Comparison of ENCODE assay signal across 1 cellular context in the genomic region with DNA sequence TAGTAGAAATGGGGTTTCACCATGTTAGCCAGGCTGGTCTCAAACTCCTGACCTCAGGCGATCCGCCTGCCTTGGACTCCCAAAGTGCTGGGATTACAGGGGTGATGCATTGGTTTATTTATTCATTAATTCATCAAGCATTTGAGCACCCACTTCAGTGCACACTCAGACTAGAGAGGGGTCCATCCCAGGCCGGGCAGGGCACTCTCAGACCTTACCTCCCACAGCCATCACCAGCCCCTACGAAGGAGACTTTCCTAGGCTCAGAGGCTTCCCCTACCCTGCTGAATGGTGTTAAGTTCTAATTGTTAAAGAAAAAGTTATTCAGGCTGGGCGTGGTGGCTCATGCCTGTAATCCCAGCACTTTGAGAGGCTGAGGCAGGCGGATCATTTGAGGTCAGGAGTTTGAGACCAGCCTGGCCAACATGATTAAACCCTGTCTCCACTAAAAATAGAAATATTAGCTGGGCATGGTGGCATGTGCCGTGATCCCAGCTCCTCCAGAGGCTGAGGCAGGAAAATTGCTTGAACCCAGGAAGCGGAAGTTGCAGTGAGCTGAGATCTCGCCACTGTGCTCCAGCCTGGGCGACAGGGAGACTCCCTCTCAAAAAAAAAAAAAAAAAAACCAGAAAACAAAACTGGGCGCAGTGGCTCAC. TPM values are rescaled to one million over a fixed set of nuclear protein-coding genes. Genes with fewer than 3 reads are reported as not detected.
"Had no signal": no experiment of that assay in that cellular context is flagged by ENCODE, and none has a peak within 500 bp of the region (broad histone marks: within the 10 kb centered on the region; RNA-seq: fewer than 3 reads in every experiment).

No MANE protein-coding gene starts in this region.

RNA-seq across cellular contexts. Expression of a gene that starts 25.8 kb away (rescaled TPM):
- polyA plus RNA-seq: naive thymus-derived CD8-positive, alpha-beta T cell had no signal
